20 cellular contexts compared by ENCODE assay signal in genomic region chr2:233823731-233824121, GRCh38. TPM values are rescaled to one million over a fixed set of nuclear protein-coding genes. Genes with fewer than 3 reads are reported as not detected.
"Had no signal": no experiment of that assay in that cellular context is flagged by ENCODE, and none has a peak within 500 bp of the region (broad histone marks: within the 10 kb centered on the region; RNA-seq: fewer than 3 reads in every experiment).

No MANE protein-coding gene starts in this region.

- H3K27me3 Mint-ChIP-seq: activated naive CD4-positive, alpha-beta T cell treated with anti-CD3 and anti-CD28 coated beads, Interleukin-2, amount 50 U/mL, for 24 hours had no signal

- H3K4me3 ChIP-seq: left lung, neural progenitor cell, pancreas, sigmoid colon, thoracic aorta had no signal

- DNase-seq: activated B cell treated with CpG ODN at 0.5 μM for 24 hours; activated CD4-positive, alpha-beta T cell treated with anti-CD3 and anti-CD28 coated beads for 48 hours; activated CD8-positive, alpha-beta T cell treated with anti-CD3 and anti-CD28 coated beads, Interleukin-2, amount 10 ng/mL, durations not matched to agents 7 days and 5 days; activated T-cell treated with anti-CD3 and anti-CD28 coated beads, Interleukin-2, amount 50 U/mL, for 24 hours; foreskin melanocyte; glutamatergic neuron; hypothalamus; left lung; stimulated activated CD4-positive, alpha-beta T cell treated with anti-CD3 and anti-CD28 coated beads, Interleukin-4, amount 100 ng/mL, for 4 hours had no signal

- H3K27ac ChIP-seq: left lung, neural progenitor cell, pancreas, sigmoid colon, thoracic aorta had no signal

- H3K4me3 Mint-ChIP-seq: activated B cell treated with CpG ODN at 0.5 μM for 24 hours; activated CD8-positive, alpha-beta T cell treated with anti-CD3 and anti-CD28 coated beads, Interleukin-2, amount 10 ng/mL, durations not matched to agents 7 days and 5 days; activated naive CD4-positive, alpha-beta T cell treated with anti-CD3 and anti-CD28 coated beads, Interleukin-2, amount 50 U/mL, for 24 hours; activated T-cell treated with anti-CD3 and anti-CD28 coated beads, Interleukin-2, amount 50 U/mL, for 24 hours; neural progenitor cell; stimulated activated memory B cell treated with anti-CD40 and anti-IgM and Interleukin-4, amounts not matched to agents 10 μg/mL and 1 μg/mL and 100 μg/mL, for 72 hours; T-cell had no signal

- H3K9me3 Mint-ChIP-seq: activated B cell treated with CpG ODN at 0.5 μM for 24 hours; activated naive CD4-positive, alpha-beta T cell treated with anti-CD3 and anti-CD28 coated beads, Interleukin-2, amount 50 U/mL, for 24 hours; activated T-cell treated with anti-CD3 and anti-CD28 coated beads, Interleukin-2, amount 50 U/mL, for 24 hours; activated T-helper 2 cell treated with anti-CD3 and anti-CD28 coated beads, Interferon-gamma antibody, Interleukin-2, Interleukin-4, amounts not matched to agents 10 μg/mL and 5 μg/mL and 100 μg/mL, durations not matched to agents 14 hours and 24 hours and 36 hours; stimulated activated memory B cell treated with anti-CD40 and anti-IgM and Interleukin-4, amounts not matched to agents 10 μg/mL and 1 μg/mL and 100 μg/mL, for 72 hours; T-cell had no signal

- ATAC-seq: activated CD8-positive, alpha-beta T cell treated with anti-CD3 and anti-CD28 coated beads, Interleukin-2, amount 10 ng/mL, durations not matched to agents 7 days and 5 days; left lung; pancreas; SK-N-SH treated with all-trans-retinoic acid at 6 μM for 48 hours; stimulated activated memory B cell treated with anti-CD40 and anti-IgM and Interleukin-4, amounts not matched to agents 10 μg/mL and 1 μg/mL and 100 μg/mL, for 72 hours; T-cell had no signal

- H3K4me1 Mint-ChIP-seq: activated B cell treated with CpG ODN at 0.5 μM for 24 hours; activated naive CD4-positive, alpha-beta T cell treated with anti-CD3 and anti-CD28 coated beads, Interleukin-2, amount 50 U/mL, for 24 hours; neural progenitor cell; stimulated activated memory B cell treated with anti-CD40 and anti-IgM and Interleukin-4, amounts not matched to agents 10 μg/mL and 1 μg/mL and 100 μg/mL, for 72 hours; T-cell had no signal

- H3K4me1 ChIP-seq: left lung, neural progenitor cell, pancreas, sigmoid colon had no signal

- H3K27me3 ChIP-seq: left lung, neural progenitor cell, pancreas, sigmoid colon had no signal

- H3K27ac Mint-ChIP-seq: activated B cell treated with CpG ODN at 0.5 μM for 24 hours; activated CD8-positive, alpha-beta T cell treated with anti-CD3 and anti-CD28 coated beads, Interleukin-2, amount 10 ng/mL, durations not matched to agents 7 days and 5 days; activated naive CD4-positive, alpha-beta T cell treated with anti-CD3 and anti-CD28 coated beads, Interleukin-2, amount 50 U/mL, for 24 hours; activated T-cell treated with anti-CD3 and anti-CD28 coated beads, Interleukin-2, amount 50 U/mL, for 24 hours; activated T-helper 2 cell treated with anti-CD3 and anti-CD28 coated beads, Interferon-gamma antibody, Interleukin-2, Interleukin-4, amounts not matched to agents 10 μg/mL and 5 μg/mL and 100 μg/mL, durations not matched to agents 14 hours and 24 hours and 36 hours; neural progenitor cell; stimulated activated memory B cell treated with anti-CD40 and anti-IgM and Interleukin-4, amounts not matched to agents 10 μg/mL and 1 μg/mL and 100 μg/mL, for 72 hours; T-cell had no signal

- H3K36me3 Mint-ChIP-seq: stimulated activated memory B cell treated with anti-CD40 and anti-IgM and Interleukin-4, amounts not matched to agents 10 μg/mL and 1 μg/mL and 100 μg/mL, for 72 hours; T-cell had no signal

- H3K36me3 ChIP-seq: left lung, neural progenitor cell, pancreas, sigmoid colon, thoracic aorta had no signal

- H3K9me3 ChIP-seq: left lung, pancreas, sigmoid colon, thoracic aorta had no signal

RNA-seq across cellular contexts. Expression of gene MROH2A, which starts 45.6 kb away (rescaled TPM):
- total RNA-seq: activated B cell treated with CpG ODN at 0.5 μM for 24 hours; activated CD8-positive, alpha-beta T cell treated with anti-CD3 and anti-CD28 coated beads, Interleukin-2, amount 10 ng/mL, durations not matched to agents 7 days and 5 days; activated T-helper 2 cell treated with anti-CD3 and anti-CD28 coated beads, Interferon-gamma antibody, Interleukin-2, Interleukin-4, amounts not matched to agents 10 μg/mL and 5 μg/mL and 100 μg/mL, durations not matched to agents 14 hours and 24 hours and 36 hours; kidney; mononuclear cell; pancreas; sigmoid colon; T-cell; thoracic aorta had no signal
- polyA plus RNA-seq: pancreas had no signal
